In genomic region chr20:59004763-59005522, GRCh38 we compare ENCODE assay signal across 1 cellular context.
TF ChIP-seq lines count a peak whose summit lies in the region.

No MANE protein-coding gene starts in this region.

TF ChIP-seq in HepG2, 621 proteins besides CTCF, POLR2A, EP300 and RAD21 (continued from another document and continues in another):
- TF ChIP-seq PRDM15 (CRISPR knock-in tag; IDR thresholded peaks at IDR 0.05) (no peak), FOXA3 (CRISPR knock-in tag; IDR thresholded peaks at IDR 0.05) (0 out of 2 replicates have a peak, but pooled peaks have one; percentile 13), NCOR1 (IDR thresholded peaks at IDR 0.05; ENCODE audit: borderline replicate concordance, low read length) (no peak; the same call in 1 of the 2 replicates), PTBP1 (IDR thresholded peaks at IDR 0.05; ENCODE audit: low read depth, low read length, poor library complexity, severe bottlenecking) (no peak), ZFP36L1 (CRISPR knock-in tag; IDR thresholded peaks at IDR 0.05) (0 out of 2 replicates have a peak, but pooled peaks have one; percentile 59), IRF9 (CRISPR knock-in tag; IDR thresholded peaks at IDR 0.05; ENCODE audit: borderline replicate concordance) (no peak), REXO4 (CRISPR knock-in tag; IDR thresholded peaks at IDR 0.05; ENCODE audit: borderline replicate concordance) (no peak), NFYC (CRISPR knock-in tag; IDR thresholded peaks at IDR 0.05) (no peak), IRF2 (CRISPR knock-in tag; IDR thresholded peaks at IDR 0.05) (peak; percentile 34; the same call in 1 of the 2 replicates), MIER3 (CRISPR knock-in tag; IDR thresholded peaks at IDR 0.05; ENCODE audit: borderline replicate concordance) (0 out of 2 replicates have a peak, but pooled peaks have one; percentile 39), KDM5B (CRISPR knock-in tag; IDR thresholded peaks at IDR 0.05; ENCODE audit: borderline replicate concordance) (peak; percentile 21; the same call in 1 of the 2 replicates), HOXA5 (CRISPR knock-in tag; IDR thresholded peaks at IDR 0.05) (no peak), PHF8 (CRISPR knock-in tag; IDR thresholded peaks at IDR 0.05) (peak; percentile 29; the same call in 1 of the 2 replicates), SIN3A (IDR thresholded peaks at IDR 0.05; ENCODE audit: borderline replicate concordance, low read depth, low read length) (no peak), THRA (CRISPR knock-in tag; IDR thresholded peaks at IDR 0.05; ENCODE audit: borderline replicate concordance) (peak; percentile 59; the same call in 1 of the 2 replicates), TFE3 (CRISPR knock-in tag; IDR thresholded peaks at IDR 0.05) (peak; percentile 19; the same call in 1 of the 2 replicates), ZNF121 (CRISPR knock-in tag; IDR thresholded peaks at IDR 0.05) (no peak), ZNF256 (CRISPR knock-in tag; conservative IDR thresholded peaks at IDR 0.05) (no peak), ZNF674 (CRISPR knock-in tag; IDR thresholded peaks at IDR 0.05; ENCODE audit: low read depth) (no peak), SOX6 (IDR thresholded peaks at IDR 0.05) (no peak), SOX6 (CRISPR knock-in tag; IDR thresholded peaks at IDR 0.05) (peak; percentile 50; the same call in 1 of the 2 replicates), ZNF782 (CRISPR knock-in tag; IDR thresholded peaks at IDR 0.05; ENCODE audit: borderline replicate concordance) (no peak), RNF219 (CRISPR knock-in tag; IDR thresholded peaks at IDR 0.05) (no peak), HOXA7 (CRISPR knock-in tag; IDR thresholded peaks at IDR 0.05) (no peak), FOXA1 (IDR thresholded peaks at IDR 0.05) (no peak), FOXA1 (CRISPR knock-in tag; IDR thresholded peaks at IDR 0.05) (peak; percentile 2; the same call in 1 of the 2 replicates), ZC3H4 (CRISPR knock-in tag; IDR thresholded peaks at IDR 0.05; ENCODE audit: borderline replicate concordance) (no peak), POLR2AphosphoS5 (IDR thresholded peaks at IDR 0.05; ENCODE audit: low read depth, low read length) (no peak), TFDP1 (CRISPR knock-in tag; IDR thresholded peaks at IDR 0.05; ENCODE audit: borderline replicate concordance) (no peak), CREBL2 (CRISPR knock-in tag; IDR thresholded peaks at IDR 0.05; ENCODE audit: borderline replicate concordance) (no peak; the same call in 1 of the 2 replicates), HMGXB3 (CRISPR knock-in tag; IDR thresholded peaks at IDR 0.05; ENCODE audit: borderline replicate concordance) (no peak), ZBTB10 (CRISPR knock-in tag; IDR thresholded peaks at IDR 0.05; ENCODE audit: borderline replicate concordance) (peak; percentile 69; the same call in 1 of the 2 replicates), MED13 (CRISPR knock-in tag; IDR thresholded peaks at IDR 0.05) (no peak), SP1 (IDR thresholded peaks at IDR 0.05) (no peak), SP1 (CRISPR knock-in tag; IDR thresholded peaks at IDR 0.05) (peak; percentile 28; the same call in 1 of the 2 replicates), ELF3 (CRISPR knock-in tag; IDR thresholded peaks at IDR 0.05) (peak; percentile 67), DRAP1 (CRISPR knock-in tag; IDR thresholded peaks at IDR 0.05) (peak; percentile 34; the same call in 1 of the 2 replicates)
